18 cellular contexts compared by ENCODE assay signal in genomic region chr3:104612218-104612617, GRCh38.
DNase-seq lines count a peak whose midpoint lies in the region; ATAC-seq and TF ChIP-seq lines count a peak whose summit lies in the region.
"Had no signal": no experiment of that assay in that cellular context is flagged by ENCODE, and none has a peak within 500 bp of the region (broad histone marks: within the 10 kb centered on the region; RNA-seq: fewer than 3 reads in every experiment).

No MANE protein-coding gene starts in this region.

- no peak overlapping the region for H2BK15ac ChIP-seq in mesenchymal stem cell (ENCODE audit: low read depth, poor library complexity, severe bottlenecking)

- H2BK5ac ChIP-seq in mesenchymal stem cell (ENCODE audit: low read depth, low read length, poor library complexity, severe bottlenecking): no peak overlapping the region

- no peak overlapping the region for H4K91ac ChIP-seq in mesenchymal stem cell (ENCODE audit: low read length)

- H3K36me3 ChIP-seq in mucosa of descending colon (ENCODE audit: low read depth): no peaks in the 10 kb centered on the region
- H3K36me3 ChIP-seq in H7 (replicated peaks; ENCODE audit: control insufficient read depth, insufficient read depth, low read length): no peaks in the 10 kb centered on the region
- no peaks in the 10 kb centered on the region for H3K36me3 ChIP-seq in mesenchymal stem cell (ENCODE audit: control insufficient read depth in 1 of 2, insufficient read depth in 2 of 2, low read depth in 1 of 2, low read length in 2 of 2)

- H3K9ac ChIP-seq in mesenchymal stem cell (ENCODE audit: low read length): no peak overlapping the region

- H3K27ac ChIP-seq in C4-2B (peak overlapping the region; percentile 35; the same call in 1 of the 2 replicates), mesenchymal stem cell (ENCODE audit: low read length, poor library complexity, severe bottlenecking) (no peak overlapping the region)

- no peak overlapping the region for H2BK12ac ChIP-seq in mesenchymal stem cell (ENCODE audit: low read length in 2 of 2)

- H3K79me1 ChIP-seq in mesenchymal stem cell (replicated peaks; ENCODE audit: low read length, poor library complexity, severe bottlenecking): no peaks in the 10 kb centered on the region

- TF ChIP-seq CTCF in C4-2B (conservative IDR thresholded peaks at IDR 0.05) (no peak), mucosa of descending colon (IDR thresholded peaks at IDR 0.05) (no peak)

- no peak overlapping the region for H4K8ac ChIP-seq in mesenchymal stem cell (ENCODE audit: low read length)

- H2AFZ ChIP-seq in mesenchymal stem cell (ENCODE audit: low read depth, low read length): no peak overlapping the region

- no peak overlapping the region for H3K4me2 ChIP-seq in mesenchymal stem cell (ENCODE audit: low read length, poor library complexity, severe bottlenecking)

- H2AK5ac ChIP-seq in mesenchymal stem cell (ENCODE audit: low read length, severe bottlenecking): no peak overlapping the region

- no peaks in the 10 kb centered on the region for H3K4me1 ChIP-seq in mucosa of descending colon (ENCODE audit: low read depth)
- H3K4me1 ChIP-seq in mesenchymal stem cell (ENCODE audit: control insufficient read depth, insufficient read depth, low read depth, low read length): no peaks in the 10 kb centered on the region

- no peak overlapping the region for H3K14ac ChIP-seq in mesenchymal stem cell (ENCODE audit: low read length in 2 of 2)

- H3K9me3 ChIP-seq in mucosa of descending colon: no peaks in the 10 kb centered on the region
- H3K9me3 ChIP-seq in mesenchymal stem cell (ENCODE audit: control insufficient read depth, low read length): no peaks in the 10 kb centered on the region

- DNase-seq in NCI-H1105 treated with DMSO at 0.1 percent for 48 hours (lab: John Stamatoyannopoulos, UW) (peak; percentile 23), NCI-H1105 (lab: John Stamatoyannopoulos, UW) (no peak), RPMI8226 (peak; percentile 62), mucosa of descending colon (peak in 1 of 3 donors; percentile 34), H7 (no peak), NCI-H2196 treated with DMSO at 0.1 percent for 48 hours (lab: John Stamatoyannopoulos, UW; ENCODE audit: unreplicated experiment) (no peak), mesenchymal stem cell (no peak)
- DNase-seq: CD4-positive, alpha-beta T cell; DMS153; EL; NCI-H1417; NCI-H1930; NCI-H2171; NCI-H446; NCI-H774; PC-3 had no signal

- no peak overlapping the region for H3K4ac ChIP-seq in mesenchymal stem cell (ENCODE audit: low read depth in 1 of 2, low read length in 2 of 2)

- ATAC-seq in mucosa of descending colon: peak; percentile 70
- ATAC-seq: GM12878, PC-3 had no signal

- H3K4me3 ChIP-seq in mucosa of descending colon: no peak overlapping the region
- H3K4me3 ChIP-seq in H7 (ENCODE audit: insufficient read depth, low read depth, low read length): no peak overlapping the region
- no peak overlapping the region for H3K4me3 ChIP-seq in mesenchymal stem cell (ENCODE audit: insufficient read depth in 1 of 2, low read depth in 1 of 2, low read length in 2 of 2)
- H3K4me3 ChIP-seq: GM12878 had no signal

- H3K27me3 ChIP-seq in H7 (ENCODE audit: control insufficient read depth, insufficient read depth, low read length) (no peaks in the 10 kb centered on the region), mesenchymal stem cell (ENCODE audit: control insufficient read depth in 1 of 2, insufficient read depth in 1 of 2, low read length in 2 of 2) (no peaks in the 10 kb centered on the region)

- H2BK120ac ChIP-seq in mesenchymal stem cell (ENCODE audit: low read depth, low read length): no peak overlapping the region

- H3K18ac ChIP-seq in mesenchymal stem cell (ENCODE audit: low read depth in 1 of 2, low read length in 2 of 2): no peak overlapping the region

- no peak overlapping the region for H3K23ac ChIP-seq in mesenchymal stem cell (ENCODE audit: low read length in 2 of 2)

- intact Hi-C loops in mucosa of descending colon (cut with DNase I, micrococcal nuclease): no loop called here

Comparison
In these comparisons a context has a peak if more than half of its experiments do, and no peak if none do; other contexts are left out.
1. DNase-seq: peak in NCI-H1105 treated with DMSO at 0.1 percent for 48 hours (single experiment) and RPMI8226 (single experiment); none in NCI-H1105 (single experiment), H7 (single experiment), NCI-H2196 treated with DMSO at 0.1 percent for 48 hours (single experiment) and mesenchymal stem cell (single experiment).